In the genomic region with DNA sequence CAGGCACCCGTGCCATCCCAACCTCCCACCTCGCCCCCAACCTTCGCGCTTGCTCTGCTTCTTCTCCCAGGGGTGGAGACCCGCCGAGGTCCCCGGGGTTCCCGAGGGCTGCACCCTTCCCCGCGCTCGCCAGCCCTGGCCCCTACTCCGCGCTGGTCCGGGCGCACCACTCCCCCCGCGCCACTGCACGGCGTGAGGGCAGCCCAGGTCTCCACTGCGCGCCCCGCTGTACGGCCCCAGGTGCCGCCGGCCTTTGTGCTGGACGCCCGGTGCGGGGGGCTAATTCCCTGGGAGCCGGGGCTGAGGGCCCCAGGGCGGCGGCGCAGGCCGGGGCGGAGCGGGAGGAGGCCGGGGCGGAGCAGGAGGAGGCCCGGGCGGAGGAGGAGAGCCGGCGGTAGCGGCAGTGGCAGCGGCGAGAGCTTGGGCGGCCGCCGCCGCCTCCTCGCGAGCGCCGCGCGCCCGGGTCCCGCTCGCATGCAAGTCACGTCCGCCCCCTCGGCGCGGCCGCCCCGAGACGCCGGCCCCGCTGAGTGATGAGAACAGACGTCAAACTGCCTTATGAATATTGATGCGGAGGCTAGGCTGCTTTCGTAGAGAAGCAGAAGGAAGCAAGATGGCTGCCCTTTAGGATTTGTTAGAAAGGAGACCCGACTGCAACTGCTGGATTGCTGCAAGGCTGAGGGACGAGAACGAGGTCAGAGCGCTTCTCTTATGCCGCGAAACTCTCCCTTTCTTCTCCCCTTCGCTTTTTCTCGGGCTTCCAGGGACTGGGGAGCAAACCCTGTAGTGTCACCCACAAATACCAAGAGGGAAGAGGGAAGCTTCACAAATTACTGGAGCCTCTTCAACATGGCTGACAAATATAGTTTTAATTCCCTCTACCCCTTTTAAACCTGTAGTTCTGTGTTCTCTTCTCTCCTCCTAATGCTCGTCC, we compare ENCODE assay signal across 9 cellular contexts. TPM values are rescaled to one million over a fixed set of nuclear protein-coding genes. Genes with fewer than 3 reads are reported as not detected.
DNase-seq lines count a peak whose midpoint lies in the region; ATAC-seq and TF ChIP-seq lines count a peak whose summit lies in the region.
"Had no signal": no experiment of that assay in that cellular context is flagged by ENCODE, and none has a peak within 500 bp of the region (broad histone marks: within the 10 kb centered on the region; RNA-seq: fewer than 3 reads in every experiment).

Gene TET2, plus strand, starts transcription at position 591 of the 934 bp plus-strand sequence. CDS start 87,067 bp downstream, outside the sequence.

- no peaks in the 10 kb centered on the region for H3K9me3 ChIP-seq in breast epithelium

- intact Hi-C loops in breast epithelium (cut with DNase I; ENCODE audit: low total_unique reads) = loop anchor here (10.0 kb wide), 1 partner anchor 328 kb away; the partner anchor contains the start of gene PPA2

- no peak for TF ChIP-seq CTCF in WI38 (IDR thresholded peaks at IDR 0.05; ENCODE audit: low read depth, low read length)
- peak in 2 of 3 donors; percentile 10 to 20 for TF ChIP-seq CTCF in breast epithelium (IDR thresholded peaks at IDR 0.05)

- H3K4me1 ChIP-seq in breast epithelium = peaks cover 0 to 7% of the 10 kb centered on the region in 2 donors

- DNase-seq in A172 (ENCODE audit: low spot score) (peak; percentile 62), NCI-H2196 (lab: John Stamatoyannopoulos, UW; ENCODE audit: unreplicated experiment) (peak; percentile 39), breast epithelium (ENCODE audit: low spot score in 2 of 2) (peak in 1 of 2 donors; percentile 60), iPS-NIHi7 (ENCODE audit: extremely low spot score) (peak; percentile 61)
- DNase-seq: DND-41 had no signal

- H3K27ac ChIP-seq in breast epithelium (peak within 1 kb of the TSS; percentile 81 to 89), skin epidermis (peak within 1 kb of the TSS; percentile 80 to 98 (median 94))

- H3K36me3 ChIP-seq in breast epithelium = no peaks in the 10 kb centered on the region

- no peaks in the 10 kb centered on the region for H3K27me3 ChIP-seq in breast epithelium

- H3K4me3 ChIP-seq in WI38 (ENCODE audit: low read depth, low read length) (peak within 1 kb of the TSS; percentile 96), breast epithelium (peak within 1 kb of the TSS; percentile 58 to 81 (median 69)), skin epidermis (peak within 1 kb of the TSS; percentile 69 to 91 (median 89))

- ATAC-seq in GM18870 (IDR thresholded peaks at IDR 0.05; ENCODE audit: unreplicated experiment) (peak; percentile 73), HG03103 (IDR thresholded peaks at IDR 0.05; ENCODE audit: low read depth, unreplicated experiment) (peak; percentile 77)

- TF ChIP-seq POLR2A in breast epithelium (IDR thresholded peaks at IDR 0.05) = peak; percentile 22

RNA-seq across cellular contexts. Expression of gene TET2, which starts in this region (rescaled TPM):
- total RNA-seq in A172 (2014; rRNA removed; shearing (Covaris generic)) = 8.4 and 9.2 TPM in 2 replicates
- 10 to 100 TPM; 23.2 to 37.3 (median 29.8) TPM for total RNA-seq in breast epithelium
